In the genomic region with DNA sequence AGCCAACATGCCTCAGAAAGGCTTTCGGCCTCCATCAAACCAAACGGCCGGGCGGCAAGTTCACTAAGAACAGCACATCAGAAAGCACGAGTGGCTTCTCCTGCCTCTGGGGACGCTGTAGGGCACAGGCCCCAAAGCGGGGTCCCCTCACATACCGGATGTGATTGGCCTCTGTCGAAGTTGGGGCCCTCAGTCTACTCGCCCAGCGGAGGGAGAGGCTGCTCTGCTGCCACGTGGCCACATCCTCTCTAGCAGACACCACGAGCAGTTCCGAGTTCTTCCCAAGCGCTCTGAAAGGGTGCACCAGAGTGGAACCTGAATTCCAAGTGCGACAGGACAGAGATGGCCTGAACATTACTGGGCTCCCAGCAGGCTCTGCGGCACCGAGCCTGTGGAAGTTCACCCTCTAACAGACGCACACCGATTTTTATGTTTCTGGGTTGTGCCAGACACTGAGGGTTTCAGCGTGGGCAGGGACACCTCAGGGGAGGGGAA, we compare ENCODE assay signal across 12 cellular contexts. TPM values are rescaled to one million over a fixed set of nuclear protein-coding genes. Genes with fewer than 3 reads are reported as not detected.
A peak's percentile ranks its signal among the peaks of the same experiment; 100 is the strongest.
DNase-seq lines count a peak whose midpoint lies in the region; ATAC-seq and TF ChIP-seq lines count a peak whose summit lies in the region.
"Had no signal": no experiment of that assay in that cellular context is flagged by ENCODE, and none has a peak within 500 bp of the region (broad histone marks: within the 10 kb centered on the region; RNA-seq: fewer than 3 reads in every experiment).

No MANE protein-coding gene starts in this region.

- H3K36me3 ChIP-seq in thyroid gland = peaks cover 73 to 74% of the 10 kb centered on the region in 2 donors

- H3K4me1 Mint-ChIP-seq in activated T-cell treated with anti-CD3 and anti-CD28 coated beads, Interleukin-2, amount 50 U/mL, for 4 hours (ENCODE audit: low read depth) = peaks cover 26% of the 10 kb centered on the region

- no peaks in the 10 kb centered on the region for H3K9me3 Mint-ChIP-seq in activated T-cell treated with anti-CD3 and anti-CD28 coated beads, Interleukin-2, amount 50 U/mL, for 4 hours
- H3K9me3 Mint-ChIP-seq: T-helper 1 cell treated with Interleukin-12 subunit alpha and Interleukin-12 subunit beta and Interleukin-4 antibody, amounts not matched to agents 30 μg/mL and 1 μg/mL, for 36 hours had no signal

- H3K4me3 Mint-ChIP-seq in activated T-cell treated with anti-CD3 and anti-CD28 coated beads, Interleukin-2, amount 50 U/mL, for 4 hours = peak overlapping the region; percentile 33
- H3K4me3 Mint-ChIP-seq: T-helper 1 cell treated with Interleukin-12 subunit alpha and Interleukin-12 subunit beta and Interleukin-4 antibody, amounts not matched to agents 30 μg/mL and 1 μg/mL, for 36 hours had no signal

- intact Hi-C loops in lower leg skin (cut with DNase I; ENCODE audit: low total_unique reads) (loop anchor here (10.0 kb wide), 1 partner anchor 177 kb away; no protein-coding TSS in a partner anchor), thyroid gland (cut with DNase I) (no loop called here)

- no peaks in the 10 kb centered on the region for H3K27me3 ChIP-seq in thyroid gland
- H3K27me3 ChIP-seq: body of pancreas had no signal

- TF ChIP-seq POLR2A in lower leg skin (IDR thresholded peaks at IDR 0.05) (no peak), thyroid gland (IDR thresholded peaks at IDR 0.05) (no peak)

- peak; percentile 24 for DNase-seq in activated T-cell treated with anti-CD3 and anti-CD28 coated beads, Interleukin-2, amount 50 U/mL, for 1 hour
- DNase-seq in activated T-cell treated with anti-CD3 and anti-CD28 coated beads for 4 hours = no peak
- DNase-seq in activated T-cell treated with anti-CD3 and anti-CD28 coated beads, Interleukin-2, amount 50 U/mL, for 4 hours = no peak
- DNase-seq in lower leg skin (ENCODE audit: low spot score in 2 of 2) = peak; percentile 13 to 59
- no peak for DNase-seq in thyroid gland
- DNase-seq in GM10266 (ENCODE audit: extremely low spot score) = no peak
- no peak for DNase-seq in Ammon's horn (ENCODE audit: low spot score)
- DNase-seq in stimulated activated naive CD4-positive, alpha-beta T cell (lab: John Stamatoyannopoulos, UW) = no peak
- DNase-seq: ACHN, NCI-H2171 had no signal

- H3K4me3 ChIP-seq in lower leg skin (ENCODE audit: low read depth, poor library complexity, severe bottlenecking) = no peak overlapping the region
- H3K4me3 ChIP-seq in thyroid gland (replicated peaks in 1 of 3) = no peak overlapping the region
- H3K4me3 ChIP-seq: body of pancreas had no signal

- H3K36me3 Mint-ChIP-seq in activated T-cell treated with anti-CD3 and anti-CD28 coated beads, Interleukin-2, amount 50 U/mL, for 4 hours (ENCODE audit: insufficient read depth) = peaks cover 63% of the 10 kb centered on the region

- H3K27ac ChIP-seq in thyroid gland = peak overlapping the region; percentile 30 to 56 (median 49)
- H3K27ac ChIP-seq: body of pancreas had no signal

- H3K27me3 Mint-ChIP-seq in activated T-cell treated with anti-CD3 and anti-CD28 coated beads, Interleukin-2, amount 50 U/mL, for 4 hours (ENCODE audit: low read depth) = no peaks in the 10 kb centered on the region

- WGBS in lower leg skin, 2 donors = 83 to 93% methylated on average over 21 of the region's 21 CpGs
- 85 to 92% methylated on average over 9 to 20 of the region's 21 CpGs for WGBS in thyroid gland, 2 donors

- no peaks in the 10 kb centered on the region for H3K9me3 ChIP-seq in thyroid gland
- H3K9me3 ChIP-seq: body of pancreas had no signal

- TF ChIP-seq CTCF in lower leg skin (IDR thresholded peaks at IDR 0.05) = no peak
- no peak for TF ChIP-seq CTCF in thyroid gland (IDR thresholded peaks at IDR 0.05)
- no peak for TF ChIP-seq CTCF in GM10266 (IDR thresholded peaks at IDR 0.05; ENCODE audit: control insufficient read depth, insufficient read depth, low read depth, missing control alignments)

- H3K4me1 ChIP-seq in thyroid gland = peaks cover 17 to 20% of the 10 kb centered on the region in 2 donors

- no peak for ATAC-seq in activated T-cell treated with anti-CD3 and anti-CD28 coated beads, Interleukin-2, amount 50 U/mL, for 4 hours

RNA-seq across cellular contexts. Expression of a gene that starts 21.1 kb away (rescaled TPM):
- total RNA-seq in activated T-cell treated with anti-CD3 and anti-CD28 coated beads, Interleukin-2, amount 50 U/mL, for 4 hours = 100 to 1,000 TPM; 165 to 187 (median 179) TPM
- total RNA-seq in lower leg skin (10 to 100 TPM; 21.2 to 33.1 (median 23.0) TPM), thyroid gland (10 to 100 TPM; 18.4 to 24.8 (median 19.3) TPM)

RNA-seq across cellular contexts. Expression of a gene that starts 21.3 kb away (rescaled TPM):
- total RNA-seq in activated T-cell treated with anti-CD3 and anti-CD28 coated beads, Interleukin-2, amount 50 U/mL, for 4 hours = 1 to 10 TPM; 2.7 to 3.0 (median 2.9) TPM
- 10 to 100 TPM in 1 of 4 donors, 1 to 10 TPM in 3; 4.2 to 10.5 (median 4.7) TPM for total RNA-seq in lower leg skin
- 10 to 100 TPM in 1 of 4 donors, 1 to 10 TPM in 3; 7.6 to 10.8 (median 9.1) TPM for total RNA-seq in thyroid gland

Comparison
In these comparisons a context has a peak if more than half of its experiments do, and no peak if none do; other contexts are left out.
1. DNase-seq: peak in activated T-cell treated with anti-CD3 and anti-CD28 coated beads, Interleukin-2, amount 50 U/mL, for 1 hour (single experiment) and lower leg skin (2 of 2); none in activated T-cell treated with anti-CD3 and anti-CD28 coated beads for 4 hours (single experiment), activated T-cell treated with anti-CD3 and anti-CD28 coated beads, Interleukin-2, amount 50 U/mL, for 4 hours (single experiment), thyroid gland (0 of 2), GM10266 (single experiment), Ammon's horn (single experiment) and stimulated activated naive CD4-positive, alpha-beta T cell (0 of 6).
2. RNA of a gene that starts 21.1 kb away (total RNA-seq): 165 to 187 TPM in activated T-cell treated with anti-CD3 and anti-CD28 coated beads, Interleukin-2, amount 50 U/mL, for 4 hours; 21.2 to 33.1 TPM in lower leg skin and 18.4 to 24.8 TPM in thyroid gland; every median in the first group is over 4 times any median in the second.